ENCODE assay signal across 12 cellular contexts in the genomic region with DNA sequence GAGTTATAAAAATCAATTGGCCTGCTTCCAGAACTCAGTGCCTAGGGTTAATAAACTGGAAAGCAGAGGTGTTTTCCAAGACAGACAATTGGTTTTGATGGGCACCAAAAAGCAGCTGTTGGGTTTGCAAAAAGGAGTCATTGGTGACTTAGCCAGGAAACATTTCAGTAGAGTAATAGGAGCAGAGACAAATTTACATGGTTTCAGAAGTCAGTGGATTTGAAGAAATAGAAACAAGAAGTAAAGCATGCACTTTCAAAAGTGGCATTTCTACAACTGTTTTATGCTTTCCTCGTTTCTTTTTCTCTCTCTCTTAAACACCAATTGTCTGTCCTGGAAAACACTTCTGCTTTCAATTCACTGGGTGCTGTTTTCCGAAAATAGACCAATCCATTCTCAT.
A peak's percentile ranks its signal among the peaks of the same experiment; 100 is the strongest.
DNase-seq lines count a peak whose midpoint lies in the region; ATAC-seq and TF ChIP-seq lines count a peak whose summit lies in the region.
"Had no signal": no experiment of that assay in that cellular context is flagged by ENCODE, and none has a peak within 500 bp of the region (broad histone marks: within the 10 kb centered on the region; RNA-seq: fewer than 3 reads in every experiment).

No MANE protein-coding gene starts in this region.

- H3K4me1 Mint-ChIP-seq in mesothelial cell of epicardium, result peaks cover 24% of the 10 kb centered on the region

- H3K9ac ChIP-seq in adipocyte (ENCODE audit: low read length), result peak overlapping the region; percentile 12

- no peaks in the 10 kb centered on the region for H3K27me3 Mint-ChIP-seq in mesothelial cell of epicardium (ENCODE audit: low read depth)

- TF ChIP-seq CTCF in GM20000 (IDR thresholded peaks at IDR 0.05; ENCODE audit: extremely low read depth, missing control alignments) (no peak), BE2C (IDR thresholded peaks at IDR 0.05; ENCODE audit: low read depth, low read length) (no peak), mesothelial cell of epicardium (IDR thresholded peaks at IDR 0.05; ENCODE audit: unreplicated experiment) (no peak)

- peak; percentile 34 for DNase-seq in GM20000 (ENCODE audit: low spot score)
- DNase-seq in adipocyte (ENCODE audit: low read depth), result peak; percentile 24
- DNase-seq in BE2C, result no peak
- no peak for DNase-seq in DMS53 treated with DMSO at 0.1 percent for 48 hours (lab: John Stamatoyannopoulos, UW; ENCODE audit: unreplicated experiment)
- DNase-seq in activated gamma-delta T cell (lab: John Stamatoyannopoulos, UW), result no peak
- DNase-seq in mesothelial cell of epicardium (ENCODE audit: low spot score in 2 of 2, unreplicated experiment in 2 of 2), result no peak
- DNase-seq: C1 segment of cervical spinal cord, foreskin keratinocyte, left ventricle myocardium inferior, NCI-H510A treated with DMSO at 0.1 percent for 48 hours had no signal

- H3K4me1 ChIP-seq in adipocyte (ENCODE audit: control insufficient read depth, insufficient read depth, low read length), result peaks cover 45% of the 10 kb centered on the region
- H3K4me1 ChIP-seq in BE2C, result no peaks in the 10 kb centered on the region
- H3K4me1 ChIP-seq: foreskin keratinocyte had no signal

- no peaks in the 10 kb centered on the region for H3K36me3 Mint-ChIP-seq in mesothelial cell of epicardium

- H3K36me3 ChIP-seq in adipocyte (ENCODE audit: control insufficient read depth, insufficient read depth, low read length, severe bottlenecking) (no peaks in the 10 kb centered on the region), BE2C (no peaks in the 10 kb centered on the region)
- H3K36me3 ChIP-seq: left ventricle myocardium inferior had no signal

- H3K27me3 ChIP-seq in adipocyte (replicated peaks; ENCODE audit: control insufficient read depth, insufficient read depth, low read length) (no peaks in the 10 kb centered on the region), BE2C (no peaks in the 10 kb centered on the region)
- H3K27me3 ChIP-seq: foreskin keratinocyte had no signal

- H3K4me3 Mint-ChIP-seq in mesothelial cell of epicardium, result no peak overlapping the region

- ATAC-seq in GM18505 (IDR thresholded peaks at IDR 0.05; ENCODE audit: unreplicated experiment), result peak; percentile 61
- peak; percentile 73 for ATAC-seq in HG03108 (IDR thresholded peaks at IDR 0.05; ENCODE audit: unreplicated experiment)
- ATAC-seq: foreskin keratinocyte had no signal

- no peak for TF ChIP-seq POLR2A in GM18505 (IDR thresholded peaks at IDR 0.05; ENCODE audit: borderline replicate concordance, extremely low read depth, insufficient read depth, insufficient read length)

- peaks cover 6% of the 10 kb centered on the region for H3K9me3 Mint-ChIP-seq in mesothelial cell of epicardium

- H3K27ac Mint-ChIP-seq in mesothelial cell of epicardium, result no peak overlapping the region

- H3K9me3 ChIP-seq in adipocyte (ENCODE audit: control insufficient read depth, low read length), result no peaks in the 10 kb centered on the region
- no peaks in the 10 kb centered on the region for H3K9me3 ChIP-seq in BE2C

- no peak overlapping the region for H3K4me3 ChIP-seq in adipocyte (ENCODE audit: low read length)
- H3K4me3 ChIP-seq in BE2C (ENCODE audit: low read depth, low read length), result no peak overlapping the region
- H3K4me3 ChIP-seq: left ventricle myocardium inferior had no signal

Comparison
In these comparisons a context has a peak if more than half of its experiments do, and no peak if none do; other contexts are left out.
1. DNase-seq: peak in GM20000 (single experiment) and adipocyte (single experiment); none in BE2C (single experiment), DMS53 treated with DMSO at 0.1 percent for 48 hours (single experiment), activated gamma-delta T cell (single experiment) and mesothelial cell of epicardium (0 of 2).